In the genomic region with DNA sequence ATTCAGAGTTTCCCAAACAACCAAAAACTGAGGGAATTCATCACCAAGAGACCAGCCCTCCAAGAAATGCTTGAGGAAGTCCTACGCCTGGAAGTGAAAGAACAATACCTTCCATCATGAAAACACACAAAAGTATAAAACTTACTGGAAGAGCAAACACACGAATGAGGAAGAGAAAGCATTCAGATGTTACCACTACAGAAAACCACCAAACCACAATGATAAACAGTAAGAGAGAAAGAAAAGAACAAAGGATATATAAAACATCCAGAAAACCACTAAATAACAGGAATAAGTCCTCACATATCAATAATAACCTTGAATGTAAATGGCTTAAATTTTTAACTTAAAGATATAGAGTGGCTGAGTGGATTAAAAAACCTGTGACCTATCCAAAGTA, we compare ENCODE assay signal across 12 cellular contexts. TPM values are rescaled to one million over a fixed set of nuclear protein-coding genes. Genes with fewer than 3 reads are reported as not detected.
A peak's percentile ranks its signal among the peaks of the same experiment; 100 is the strongest.
DNase-seq lines count a peak whose midpoint lies in the region; ATAC-seq and TF ChIP-seq lines count a peak whose summit lies in the region.
"Had no signal": no experiment of that assay in that cellular context is flagged by ENCODE, and none has a peak within 500 bp of the region (broad histone marks: within the 10 kb centered on the region; RNA-seq: fewer than 3 reads in every experiment).

No MANE protein-coding gene starts in this region.

- H3K36me3 ChIP-seq in BE2C: no peaks in the 10 kb centered on the region

- no peaks in the 10 kb centered on the region for H3K4me1 ChIP-seq in BE2C

- TF ChIP-seq CTCF in BE2C (IDR thresholded peaks at IDR 0.05; ENCODE audit: low read depth, low read length): no peak

- no peaks in the 10 kb centered on the region for H3K9me3 ChIP-seq in BE2C
- H3K9me3 ChIP-seq: psoas muscle had no signal

- ATAC-seq in GM18511 (IDR thresholded peaks at IDR 0.05; ENCODE audit: unreplicated experiment): peak; percentile 68
- peak; percentile 63 for ATAC-seq in HG02759 (IDR thresholded peaks at IDR 0.05; ENCODE audit: unreplicated experiment)
- ATAC-seq: left colon, psoas muscle had no signal

- no peaks in the 10 kb centered on the region for H3K27me3 ChIP-seq in BE2C

- peak; percentile 19 for DNase-seq in NOMO-1 treated with dmso at 0.1 percent for 144 hours (lab: John Stamatoyannopoulos, UW; ENCODE audit: unreplicated experiment)
- peak; percentile 45 for DNase-seq in kidney tubule cell (ENCODE audit: low spot score)
- no peak for DNase-seq in central memory CD4-positive, alpha-beta T cell
- DNase-seq in BE2C: no peak
- no peak for DNase-seq in NCI-H1417 treated with DMSO at 0.1 percent for 48 hours (lab: John Stamatoyannopoulos, UW)
- no peak for DNase-seq in NCI-H1092 (lab: John Stamatoyannopoulos, UW)
- DNase-seq: activated gamma-delta T cell, left colon, NCI-H524, psoas muscle had no signal

- no peak overlapping the region for H3K4me3 ChIP-seq in BE2C (ENCODE audit: low read depth, low read length)
- H3K4me3 ChIP-seq: psoas muscle had no signal

RNA-seq across cellular contexts. Expression of a gene that starts 58.5 kb away (rescaled TPM):
- 8.4 TPM for polyA plus RNA-seq in BE2C (2012; ENCODE audit: insufficient read depth, insufficient read length, low read depth)

Comparison
In these comparisons a context has a peak if more than half of its experiments do, and no peak if none do; other contexts are left out.
1. DNase-seq: peak in NOMO-1 treated with dmso at 0.1 percent for 144 hours (single experiment) and kidney tubule cell (single experiment); none in central memory CD4-positive, alpha-beta T cell (single experiment), BE2C (single experiment), NCI-H1417 treated with DMSO at 0.1 percent for 48 hours (single experiment) and NCI-H1092 (single experiment).